Comparison of ENCODE assay signal across 17 cellular contexts in genomic region chr10:120266037-120266436, GRCh38.
A peak's percentile ranks its signal among the peaks of the same experiment; 100 is the strongest.
DNase-seq lines count a peak whose midpoint lies in the region; ATAC-seq lines count a peak whose summit lies in the region.
"Had no signal": no experiment of that assay in that cellular context is flagged by ENCODE, and none has a peak within 500 bp of the region (broad histone marks: within the 10 kb centered on the region; RNA-seq: fewer than 3 reads in every experiment).

No MANE protein-coding gene starts in this region.

- no peak overlapping the region for H3K9ac ChIP-seq in Karpas-422 (ENCODE audit: low read length)
- H3K9ac ChIP-seq: BLaER1, GM23248 had no signal

- no peak overlapping the region for H2AFZ ChIP-seq in Karpas-422 (ENCODE audit: low read length)
- H2AFZ ChIP-seq: GM23248 had no signal

- no peak for ATAC-seq in HG02938 (IDR thresholded peaks at IDR 0.05; ENCODE audit: unreplicated experiment)
- no peak for ATAC-seq in GM18870 (IDR thresholded peaks at IDR 0.05; ENCODE audit: unreplicated experiment)

- H3K79me2 ChIP-seq in Karpas-422 (ENCODE audit: low read length): peaks cover 32% of the 10 kb centered on the region

- no peaks in the 10 kb centered on the region for H3K27me3 ChIP-seq in Karpas-422 (ENCODE audit: low read length)
- H3K27me3 ChIP-seq: BLaER1 had no signal

- H3K4me1 ChIP-seq in Karpas-422 (ENCODE audit: low read length): peaks cover 41% of the 10 kb centered on the region
- H3K4me1 ChIP-seq: BLaER1 had no signal

- H3K9me2 ChIP-seq in Karpas-422 (replicated peaks; ENCODE audit: insufficient read depth, low read length): no peaks in the 10 kb centered on the region

- peaks cover 83% of the 10 kb centered on the region for H3K36me3 ChIP-seq in Karpas-422 (ENCODE audit: insufficient read depth, low read length)
- H3K36me3 ChIP-seq: BLaER1 had no signal

- H3K27ac ChIP-seq in Karpas-422 (ENCODE audit: low read length): peak overlapping the region; percentile 34; the same call in 1 of the 2 replicates
- H3K27ac ChIP-seq: BLaER1, C4-2B, GM23248 had no signal

- H3K4me3 ChIP-seq in Karpas-422 (ENCODE audit: low read length): no peak overlapping the region
- H3K4me3 ChIP-seq: BLaER1, GM23248 had no signal

- no peak overlapping the region for H3K4me2 ChIP-seq in Karpas-422 (ENCODE audit: low read depth, low read length, poor library complexity, severe bottlenecking)
- H3K4me2 ChIP-seq: BLaER1 had no signal

- H4K20me1 ChIP-seq in Karpas-422 (ENCODE audit: insufficient read depth, low read depth, low read length): no peaks in the 10 kb centered on the region
- H4K20me1 ChIP-seq: BLaER1 had no signal

- H3K9me3 ChIP-seq in Karpas-422 (ENCODE audit: low read length): no peaks in the 10 kb centered on the region
- H3K9me3 ChIP-seq: BLaER1 had no signal

- DNase-seq in Karpas-422 (no peak), NCI-H69 (lab: John Stamatoyannopoulos, UW) (peak; percentile 40), cerebellum (ENCODE audit: low spot score) (peak; percentile 30), AML-193 (lab: John Stamatoyannopoulos, UW) (no peak)
- DNase-seq: CD4-positive, CD25-positive, alpha-beta regulatory T cell; CD8-positive, alpha-beta memory T cell; DMS 273 treated with DMSO at 0.1 percent for 48 hours; DMS79; EL; GF-D8; GM23248; H7; HCEC 1CT had no signal

Comparison
In these comparisons a context has a peak if more than half of its experiments do, and no peak if none do; other contexts are left out.
1. DNase-seq: peak in NCI-H69 (single experiment) and cerebellum (single experiment); none in Karpas-422 (single experiment) and AML-193 (0 of 2).